Comparison of ENCODE assay signal across 2 cellular contexts in the genomic region with DNA sequence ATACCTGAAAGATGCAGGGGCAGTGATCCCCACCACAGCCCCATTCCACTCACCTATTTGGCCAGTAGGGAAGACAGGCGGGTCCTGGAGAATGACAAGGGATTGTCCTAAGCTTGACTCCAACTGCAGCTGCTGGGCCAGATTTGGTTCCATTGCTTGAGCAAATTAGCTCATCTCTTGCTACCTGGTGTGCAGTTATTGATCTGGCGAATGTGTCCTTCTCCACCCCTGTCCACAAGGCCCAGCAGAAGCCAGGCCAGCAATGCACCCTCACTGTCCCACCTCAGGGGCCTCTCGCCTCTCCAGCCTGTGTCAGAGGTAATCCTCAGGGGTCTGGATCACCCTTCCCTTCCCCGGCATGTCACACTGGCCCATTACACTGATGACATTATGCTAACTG.
TF ChIP-seq lines count a peak whose summit lies in the region.

No MANE protein-coding gene starts in this region.

TF ChIP-seq in liver, 16 proteins besides CTCF, POLR2A, EP300 and RAD21:
- no peak for TF ChIP-seq GABPA (IDR thresholded peaks at IDR 0.05 in 1 of 2, conservative IDR thresholded peaks at IDR 0.05 in 1 of 2)
- TF ChIP-seq, protein P1, sequence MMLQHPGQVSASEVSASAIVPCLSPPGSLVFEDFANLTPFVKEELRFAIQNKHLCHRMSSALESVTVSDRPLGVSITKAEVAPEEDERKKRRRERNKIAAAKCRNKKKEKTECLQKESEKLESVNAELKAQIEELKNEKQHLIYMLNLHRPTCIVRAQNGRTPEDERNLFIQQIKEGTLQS (IDR thresholded peaks at IDR 0.05) = no peak

TF ChIP-seq in HepG2, 621 proteins besides CTCF, POLR2A, EP300 and RAD21:
- no peak for TF ChIP-seq ZBTB8A (CRISPR knock-in tag; IDR thresholded peaks at IDR 0.05; ENCODE audit: borderline replicate concordance, low read depth)
- no peak for TF ChIP-seq ZNF235 (CRISPR knock-in tag; IDR thresholded peaks at IDR 0.05; ENCODE audit: borderline replicate concordance)
- no peak for TF ChIP-seq AGO1 (IDR thresholded peaks at IDR 0.05; ENCODE audit: low read depth, low read length, poor library complexity, severe bottlenecking)
- TF ChIP-seq ZNF468 (CRISPR knock-in tag; IDR thresholded peaks at IDR 0.05) = no peak
- TF ChIP-seq, protein P2, sequence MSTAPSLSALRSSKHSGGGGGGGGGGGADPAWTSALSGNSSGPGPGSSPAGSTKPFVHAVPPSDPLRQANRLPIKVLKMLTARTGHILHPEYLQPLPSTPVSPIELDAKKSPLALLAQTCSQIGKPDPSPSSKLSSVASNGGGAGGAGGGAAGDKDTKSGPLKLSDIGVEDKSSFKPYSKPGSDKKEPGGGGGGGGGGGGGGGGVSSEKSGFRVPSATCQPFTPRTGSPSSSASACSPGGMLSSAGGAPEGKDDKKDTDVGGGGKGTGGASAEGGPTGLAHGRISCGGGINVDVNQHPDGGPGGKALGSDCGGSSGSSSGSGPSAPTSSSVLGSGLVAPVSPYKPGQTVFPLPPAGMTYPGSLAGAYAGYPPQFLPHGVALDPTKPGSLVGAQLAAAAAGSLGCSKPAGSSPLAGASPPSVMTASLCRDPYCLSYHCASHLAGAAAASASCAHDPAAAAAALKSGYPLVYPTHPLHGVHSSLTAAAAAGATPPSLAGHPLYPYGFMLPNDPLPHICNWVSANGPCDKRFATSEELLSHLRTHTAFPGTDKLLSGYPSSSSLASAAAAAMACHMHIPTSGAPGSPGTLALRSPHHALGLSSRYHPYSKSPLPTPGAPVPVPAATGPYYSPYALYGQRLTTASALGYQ (CRISPR knock-in tag; IDR thresholded peaks at IDR 0.05) = no peak
- TF ChIP-seq NONO (IDR thresholded peaks at IDR 0.05) = no peak
- TF ChIP-seq NONO (CRISPR knock-in tag; conservative IDR thresholded peaks at IDR 0.05) = no peak
- TF ChIP-seq, protein P3, sequence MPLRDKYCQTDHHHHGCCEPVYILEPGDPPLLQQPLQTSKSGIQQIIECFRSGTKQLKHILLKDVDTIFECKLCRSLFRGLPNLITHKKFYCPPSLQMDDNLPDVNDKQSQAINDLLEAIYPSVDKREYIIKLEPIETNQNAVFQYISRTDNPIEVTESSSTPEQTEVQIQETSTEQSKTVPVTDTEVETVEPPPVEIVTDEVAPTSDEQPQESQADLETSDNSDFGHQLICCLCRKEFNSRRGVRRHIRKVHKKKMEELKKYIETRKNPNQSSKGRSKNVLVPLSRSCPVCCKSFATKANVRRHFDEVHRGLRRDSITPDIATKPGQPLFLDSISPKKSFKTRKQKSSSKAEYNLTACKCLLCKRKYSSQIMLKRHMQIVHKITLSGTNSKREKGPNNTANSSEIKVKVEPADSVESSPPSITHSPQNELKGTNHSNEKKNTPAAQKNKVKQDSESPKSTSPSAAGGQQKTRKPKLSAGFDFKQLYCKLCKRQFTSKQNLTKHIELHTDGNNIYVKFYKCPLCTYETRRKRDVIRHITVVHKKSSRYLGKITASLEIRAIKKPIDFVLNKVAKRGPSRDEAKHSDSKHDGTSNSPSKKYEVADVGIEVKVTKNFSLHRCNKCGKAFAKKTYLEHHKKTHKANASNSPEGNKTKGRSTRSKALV (CRISPR knock-in tag; IDR thresholded peaks at IDR 0.05) = no peak
- TF ChIP-seq SALL1 (CRISPR knock-in tag; IDR thresholded peaks at IDR 0.05) = no peak
- TF ChIP-seq KLF6 (CRISPR knock-in tag; IDR thresholded peaks at IDR 0.05) = no peak
- no peak for TF ChIP-seq MEIS2 (CRISPR knock-in tag; IDR thresholded peaks at IDR 0.05)
- no peak for TF ChIP-seq ZSCAN31 (CRISPR knock-in tag; IDR thresholded peaks at IDR 0.05; ENCODE audit: low read depth)
- no peak for TF ChIP-seq ZNF484 (CRISPR knock-in tag; IDR thresholded peaks at IDR 0.05; ENCODE audit: borderline replicate concordance, low read depth)
- no peak for TF ChIP-seq ZNF879 (CRISPR knock-in tag; IDR thresholded peaks at IDR 0.05)
- no peak for TF ChIP-seq BHLHE40 (IDR thresholded peaks at IDR 0.05; ENCODE audit: low read length)
- TF ChIP-seq, protein P4, sequence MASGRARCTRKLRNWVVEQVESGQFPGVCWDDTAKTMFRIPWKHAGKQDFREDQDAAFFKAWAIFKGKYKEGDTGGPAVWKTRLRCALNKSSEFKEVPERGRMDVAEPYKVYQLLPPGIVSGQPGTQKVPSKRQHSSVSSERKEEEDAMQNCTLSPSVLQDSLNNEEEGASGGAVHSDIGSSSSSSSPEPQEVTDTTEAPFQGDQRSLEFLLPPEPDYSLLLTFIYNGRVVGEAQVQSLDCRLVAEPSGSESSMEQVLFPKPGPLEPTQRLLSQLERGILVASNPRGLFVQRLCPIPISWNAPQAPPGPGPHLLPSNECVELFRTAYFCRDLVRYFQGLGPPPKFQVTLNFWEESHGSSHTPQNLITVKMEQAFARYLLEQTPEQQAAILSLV (CRISPR knock-in tag; IDR thresholded peaks at IDR 0.05; ENCODE audit: borderline replicate concordance) = no peak
- TF ChIP-seq SMC3 (IDR thresholded peaks at IDR 0.05; ENCODE audit: low read length) = no peak
- TF ChIP-seq PCBP2 (optimal IDR thresholded peaks at IDR 0.05; ENCODE audit: low read depth, low read length, poor library complexity, severe bottlenecking) = no peak
- TF ChIP-seq REPIN1 (CRISPR knock-in tag; IDR thresholded peaks at IDR 0.05; ENCODE audit: borderline replicate concordance, low read depth) = no peak
TF ChIP-seq in HepG2: peak in this region for 0.
